17 cellular contexts compared by ENCODE assay signal in the genomic region with DNA sequence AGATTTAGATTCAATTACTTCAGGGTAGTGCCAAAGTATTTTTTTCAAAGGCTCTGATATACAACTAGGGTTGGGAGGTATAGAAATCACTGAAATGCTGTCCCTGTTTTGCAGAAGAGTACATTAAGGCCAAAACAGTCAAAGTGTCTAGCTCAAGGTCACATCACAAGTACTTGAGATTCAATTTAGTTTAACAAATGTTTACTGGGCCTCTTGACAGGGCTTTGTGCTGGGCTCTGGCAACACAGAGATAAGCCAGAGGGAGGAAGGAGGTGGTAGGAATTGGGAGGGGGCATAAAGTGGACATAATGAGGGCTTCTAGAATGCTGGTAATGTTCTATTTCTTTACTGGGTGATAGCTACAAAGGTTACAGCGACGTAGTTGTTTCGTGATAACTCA.
"Had no signal": no experiment of that assay in that cellular context is flagged by ENCODE, and none has a peak within 500 bp of the region (broad histone marks: within the 10 kb centered on the region; RNA-seq: fewer than 3 reads in every experiment).

No MANE protein-coding gene starts in this region.

- H3K27me3 ChIP-seq: hepatocyte, suprapubic skin, upper lobe of right lung had no signal

- H3K9me3 ChIP-seq: mucosa of descending colon, prostate gland, suprapubic skin, upper lobe of right lung had no signal

- DNase-seq: amniotic stem cell; islet precursor cell; mucosa of descending colon; occipital lobe; right cardiac atrium; stimulated activated CD4-positive, alpha-beta T cell treated with anti-CD3 and anti-CD28 coated beads, Interleukin-4, amount 100 ng/mL, for 24 hours; stimulated activated naive CD4-positive, alpha-beta T cell treated with Interleukin-2 at 50 U/mL for 16 hours; T-helper 2 cell; upper lobe of right lung had no signal

- H3K27ac ChIP-seq: hepatocyte, prostate gland, skin epidermis, suprapubic skin, upper lobe of right lung had no signal

- H3K4me3 ChIP-seq: hepatocyte, mucosa of descending colon, prostate gland, skin epidermis, suprapubic skin, upper lobe of right lung had no signal

- H3K27ac Mint-ChIP-seq: activated naive CD4-positive, alpha-beta T cell treated with anti-CD3 and anti-CD28 coated beads, Interleukin-2, amount 50 U/mL, for 24 hours; activated T-helper 2 cell treated with anti-CD3 and anti-CD28 coated beads, Interferon-gamma antibody, Interleukin-2, Interleukin-4, amounts not matched to agents 10 μg/mL and 5 μg/mL and 100 μg/mL, durations not matched to agents 14 hours and 24 hours and 36 hours; natural killer cell treated with Interleukin-12 subunit alpha and Interleukin-12 subunit beta and Interleukin-15 and Interleukin-18, amount 100 ng/mL, for 72 hours had no signal

- H3K9me3 Mint-ChIP-seq: activated naive CD4-positive, alpha-beta T cell treated with anti-CD3 and anti-CD28 coated beads, Interleukin-2, amount 50 U/mL, for 24 hours; activated T-helper 2 cell treated with anti-CD3 and anti-CD28 coated beads, Interferon-gamma antibody, Interleukin-2, Interleukin-4, amounts not matched to agents 10 μg/mL and 5 μg/mL and 100 μg/mL, durations not matched to agents 14 hours and 24 hours and 36 hours; natural killer cell treated with Interleukin-12 subunit alpha and Interleukin-12 subunit beta and Interleukin-15 and Interleukin-18, amount 100 ng/mL, for 72 hours had no signal

- H3K4me3 Mint-ChIP-seq: activated naive CD4-positive, alpha-beta T cell treated with anti-CD3 and anti-CD28 coated beads, Interleukin-2, amount 50 U/mL, for 24 hours; natural killer cell treated with Interleukin-12 subunit alpha and Interleukin-12 subunit beta and Interleukin-15 and Interleukin-18, amount 100 ng/mL, for 72 hours had no signal

- H3K36me3 ChIP-seq: prostate gland, suprapubic skin, upper lobe of right lung had no signal

- ATAC-seq: activated CD4-positive, CD25-positive, alpha-beta regulatory T cell treated with anti-CD3 and anti-CD28 coated beads, Interleukin-2, amount 50 U/mL, for 24 hours; mucosa of descending colon; natural killer cell treated with Interleukin-12 subunit alpha and Interleukin-12 subunit beta and Interleukin-15 and Interleukin-18, amount 100 ng/mL, for 72 hours; right cardiac atrium; upper lobe of right lung had no signal

- H3K36me3 Mint-ChIP-seq: activated naive CD4-positive, alpha-beta T cell treated with anti-CD3 and anti-CD28 coated beads, Interleukin-2, amount 50 U/mL, for 24 hours; natural killer cell treated with Interleukin-12 subunit alpha and Interleukin-12 subunit beta and Interleukin-15 and Interleukin-18, amount 100 ng/mL, for 72 hours had no signal

- H3K27me3 Mint-ChIP-seq: activated naive CD4-positive, alpha-beta T cell treated with anti-CD3 and anti-CD28 coated beads, Interleukin-2, amount 50 U/mL, for 24 hours; natural killer cell treated with Interleukin-12 subunit alpha and Interleukin-12 subunit beta and Interleukin-15 and Interleukin-18, amount 100 ng/mL, for 72 hours had no signal
